Comparison of ENCODE assay signal across 8 cellular contexts in genomic region chr1:208235983-208236761, GRCh38. TPM values are rescaled to one million over a fixed set of nuclear protein-coding genes. Genes with fewer than 3 reads are reported as not detected.
DNase-seq lines count a peak whose midpoint lies in the region; ATAC-seq and TF ChIP-seq lines count a peak whose summit lies in the region.

No MANE protein-coding gene starts in this region.

- peak overlapping the region; percentile 8 for H2BK120ac ChIP-seq in trophoblast cell (ENCODE audit: insufficient read depth, low read length, poor library complexity)

- H3K18ac ChIP-seq in trophoblast cell (ENCODE audit: low read length): peak overlapping the region; percentile 55

- no peak overlapping the region for H4K12ac ChIP-seq in trophoblast cell (ENCODE audit: low read depth, low read length)

- H3K27ac ChIP-seq in fibroblast of lung (ENCODE audit: insufficient read depth, low read length) (peak overlapping the region; percentile 4), trophoblast cell (ENCODE audit: low read depth, low read length) (peak overlapping the region; percentile 59)

- H2AK5ac ChIP-seq in trophoblast cell (ENCODE audit: low read length): peak overlapping the region; percentile 50

- H2AFZ ChIP-seq in fibroblast of lung (ENCODE audit: low read length) (peak overlapping the region; percentile 27), trophoblast cell (ENCODE audit: insufficient read depth, low read length, poor library complexity) (no peak overlapping the region)

- no peaks in the 10 kb centered on the region for H3K79me2 ChIP-seq in fibroblast of lung (ENCODE audit: control insufficient read depth, insufficient read depth, low read length)
- H3K79me2 ChIP-seq in trophoblast cell (ENCODE audit: control insufficient read depth, insufficient read depth, low read length, poor library complexity): peaks cover 21% of the 10 kb centered on the region

- peak overlapping the region; percentile 25 for H4K91ac ChIP-seq in trophoblast cell (ENCODE audit: low read depth, low read length)

- peak overlapping the region; percentile 47 for H3K14ac ChIP-seq in trophoblast cell (ENCODE audit: low read length)

- ATAC-seq in SK-N-SH treated with all-trans-retinoic acid at 6 μM for 48 hours (peak; percentile 28), HG03469 (IDR thresholded peaks at IDR 0.05; ENCODE audit: unreplicated experiment) (no peak), GM18520 (IDR thresholded peaks at IDR 0.05; ENCODE audit: unreplicated experiment) (no peak)

- no peak overlapping the region for H3K4me3 ChIP-seq in fibroblast of lung (replicated peaks in 1 of 4; ENCODE audit: control extremely low read depth in 1 of 4, insufficient read depth in 1 of 4, low read depth in 3 of 4, low read length in 4 of 4)
- no peak overlapping the region for H3K4me3 ChIP-seq in trophoblast cell (ENCODE audit: low read depth, low read length)

- no peak overlapping the region for H3K9ac ChIP-seq in fibroblast of lung (ENCODE audit: insufficient read depth, low read length)
- no peak overlapping the region for H3K9ac ChIP-seq in trophoblast cell (ENCODE audit: low read length)

- H3K36me3 ChIP-seq in fibroblast of lung (ENCODE audit: control insufficient read depth, insufficient read depth, low read length) (no peaks in the 10 kb centered on the region), trophoblast cell (ENCODE audit: control insufficient read depth in 1 of 2, insufficient read depth in 2 of 2, low read length in 2 of 2) (peaks cover 8 to 11% of the 10 kb centered on the region in 2 experiments)

- peak overlapping the region; percentile 9 for H3K4ac ChIP-seq in trophoblast cell (ENCODE audit: low read depth, low read length)

- DNase-seq in HCEC 1CT (peak; percentile 48), fibroblast of lung (ENCODE audit: low read depth in 2 of 2) (peak; percentile 80 to 88), trophoblast cell (no peak), DMS114 treated with DMSO at 0.1 percent for 48 hours (lab: John Stamatoyannopoulos, UW; ENCODE audit: unreplicated experiment) (no peak), epidermal melanocyte (ENCODE audit: insufficient read length, low spot score) (no peak)

- peaks cover 11% of the 10 kb centered on the region for H3K79me1 ChIP-seq in trophoblast cell (ENCODE audit: low read length)

- no CpG with 5 or more reads among the region's 17 CpGs for WGBS in trophoblast cell (ENCODE audit: extremely low coverage, insufficient coverage, insufficient read length)

- TF ChIP-seq CTCF in fibroblast of lung (conservative IDR thresholded peaks at IDR 0.05 in 1 of 2, IDR thresholded peaks at IDR 0.05 in 1 of 2; ENCODE audit: low read depth in 1 of 2, low read length in 2 of 2): no peak

- no peaks in the 10 kb centered on the region for H4K20me1 ChIP-seq in fibroblast of lung (ENCODE audit: control insufficient read depth, extremely low read depth, insufficient read depth, low read length)

- H3K4me2 ChIP-seq in fibroblast of lung (ENCODE audit: extremely low read depth, insufficient read depth, low read length) (peak overlapping the region; percentile 64), trophoblast cell (ENCODE audit: low read length) (peak overlapping the region; percentile 2)

- no peaks in the 10 kb centered on the region for H3K9me3 ChIP-seq in fibroblast of lung (ENCODE audit: control insufficient read depth, insufficient read depth, low read depth, low read length)
- no peaks in the 10 kb centered on the region for H3K9me3 ChIP-seq in trophoblast cell (ENCODE audit: insufficient read depth, low read depth, low read length)

- peak overlapping the region; percentile 42 for H2BK5ac ChIP-seq in trophoblast cell (ENCODE audit: low read depth, low read length, poor library complexity)

- peak overlapping the region; percentile 21 for H4K8ac ChIP-seq in trophoblast cell (ENCODE audit: low read depth, low read length)

- H3K4me1 ChIP-seq in fibroblast of lung (ENCODE audit: control insufficient read depth, extremely low read depth, insufficient read depth, low read length) (peaks cover 6% of the 10 kb centered on the region), trophoblast cell (ENCODE audit: control insufficient read depth in 1 of 2, insufficient read depth in 2 of 2, low read length in 2 of 2) (peaks cover 52 to 77% of the 10 kb centered on the region in 2 experiments)

- H3K23ac ChIP-seq in trophoblast cell (ENCODE audit: low read length): no peak overlapping the region

- no peaks in the 10 kb centered on the region for H3K27me3 ChIP-seq in fibroblast of lung (ENCODE audit: control insufficient read depth, insufficient read depth, low read length)
- H3K27me3 ChIP-seq in trophoblast cell (ENCODE audit: insufficient read depth, low read length): no peaks in the 10 kb centered on the region

- peak overlapping the region; percentile 76 for H2BK12ac ChIP-seq in trophoblast cell (ENCODE audit: low read length)

TF ChIP-seq in SK-N-SH treated with all-trans-retinoic acid at 6 μM for 48 hours, 23 proteins besides CTCF, POLR2A, EP300 and RAD21:
- TF ChIP-seq ARNTL (CRISPR knock-in tag; IDR thresholded peaks at IDR 0.05; ENCODE audit: borderline replicate concordance, low read depth) (no peak), OSR1 (CRISPR knock-in tag; IDR thresholded peaks at IDR 0.05) (no peak), CREB5 (CRISPR knock-in tag; IDR thresholded peaks at IDR 0.05; ENCODE audit: low read depth) (no peak)
- TF ChIP-seq, protein P1, sequence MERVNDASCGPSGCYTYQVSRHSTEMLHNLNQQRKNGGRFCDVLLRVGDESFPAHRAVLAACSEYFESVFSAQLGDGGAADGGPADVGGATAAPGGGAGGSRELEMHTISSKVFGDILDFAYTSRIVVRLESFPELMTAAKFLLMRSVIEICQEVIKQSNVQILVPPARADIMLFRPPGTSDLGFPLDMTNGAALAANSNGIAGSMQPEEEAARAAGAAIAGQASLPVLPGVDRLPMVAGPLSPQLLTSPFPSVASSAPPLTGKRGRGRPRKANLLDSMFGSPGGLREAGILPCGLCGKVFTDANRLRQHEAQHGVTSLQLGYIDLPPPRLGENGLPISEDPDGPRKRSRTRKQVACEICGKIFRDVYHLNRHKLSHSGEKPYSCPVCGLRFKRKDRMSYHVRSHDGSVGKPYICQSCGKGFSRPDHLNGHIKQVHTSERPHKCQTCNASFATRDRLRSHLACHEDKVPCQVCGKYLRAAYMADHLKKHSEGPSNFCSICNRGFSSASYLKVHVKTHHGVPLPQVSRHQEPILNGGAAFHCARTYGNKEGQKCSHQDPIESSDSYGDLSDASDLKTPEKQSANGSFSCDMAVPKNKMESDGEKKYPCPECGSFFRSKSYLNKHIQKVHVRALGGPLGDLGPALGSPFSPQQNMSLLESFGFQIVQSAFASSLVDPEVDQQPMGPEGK (CRISPR knock-in tag; IDR thresholded peaks at IDR 0.05; ENCODE audit: borderline replicate concordance): no peak
TF ChIP-seq in SK-N-SH treated with all-trans-retinoic acid at 6 μM for 48 hours: peak in this region for 0.

RNA-seq across cellular contexts. Expression of gene PLXNA2, which starts 8.0 kb away (rescaled TPM):
- 2.0 and 2.8 TPM in 2 replicates for total RNA-seq in fibroblast of lung
- polyA plus RNA-seq in fibroblast of lung: 0.43 and 0.80 TPM in 2 replicates
- 0.80 and 0.88 TPM in 2 replicates for polyA plus RNA-seq in fibroblast of lung (2012)
- polyA minus RNA-seq in fibroblast of lung (ENCODE audit: low replicate concordance): 4.3 and 5.9 TPM in 2 replicates
- 35.3 and 35.7 TPM in 2 replicates for polyA plus RNA-seq in trophoblast cell (2013)

Comparison
In these comparisons a context has a peak if more than half of its experiments do, and no peak if none do; other contexts are left out.
1. DNase-seq: peak in HCEC 1CT (single experiment) and fibroblast of lung (2 of 2); none in trophoblast cell (0 of 2), DMS114 treated with DMSO at 0.1 percent for 48 hours (single experiment) and epidermal melanocyte (single experiment).